Comparison of ENCODE assay signal across 1 cellular context in genomic region chr20:57065646-57066045, GRCh38.
TF ChIP-seq lines count a peak whose summit lies in the region.

No MANE protein-coding gene starts in this region.

TF ChIP-seq in GM23338, 12 proteins besides CTCF, POLR2A, EP300 and RAD21 (continued from another document):
- TF ChIP-seq ETS1 (IDR thresholded peaks at IDR 0.05), result no peak
- no peak for TF ChIP-seq EZH2 (IDR thresholded peaks at IDR 0.05; ENCODE audit: low read depth, unreplicated experiment)
- TF ChIP-seq POLR2AphosphoS5 (IDR thresholded peaks at IDR 0.05; ENCODE audit: low read depth), result no peak
- no peak for TF ChIP-seq CREB1 (CRISPR knock-in tag; IDR thresholded peaks at IDR 0.05; ENCODE audit: low read depth)
- no peak for TF ChIP-seq ZNF462 (CRISPR knock-in tag; IDR thresholded peaks at IDR 0.05)
- no peak for TF ChIP-seq NANOG (IDR thresholded peaks at IDR 0.05; ENCODE audit: borderline replicate concordance)
- no peak for TF ChIP-seq STAT1 (IDR thresholded peaks at IDR 0.05; ENCODE audit: unreplicated experiment)
